1 cellular context compared by ENCODE assay signal in the genomic region with DNA sequence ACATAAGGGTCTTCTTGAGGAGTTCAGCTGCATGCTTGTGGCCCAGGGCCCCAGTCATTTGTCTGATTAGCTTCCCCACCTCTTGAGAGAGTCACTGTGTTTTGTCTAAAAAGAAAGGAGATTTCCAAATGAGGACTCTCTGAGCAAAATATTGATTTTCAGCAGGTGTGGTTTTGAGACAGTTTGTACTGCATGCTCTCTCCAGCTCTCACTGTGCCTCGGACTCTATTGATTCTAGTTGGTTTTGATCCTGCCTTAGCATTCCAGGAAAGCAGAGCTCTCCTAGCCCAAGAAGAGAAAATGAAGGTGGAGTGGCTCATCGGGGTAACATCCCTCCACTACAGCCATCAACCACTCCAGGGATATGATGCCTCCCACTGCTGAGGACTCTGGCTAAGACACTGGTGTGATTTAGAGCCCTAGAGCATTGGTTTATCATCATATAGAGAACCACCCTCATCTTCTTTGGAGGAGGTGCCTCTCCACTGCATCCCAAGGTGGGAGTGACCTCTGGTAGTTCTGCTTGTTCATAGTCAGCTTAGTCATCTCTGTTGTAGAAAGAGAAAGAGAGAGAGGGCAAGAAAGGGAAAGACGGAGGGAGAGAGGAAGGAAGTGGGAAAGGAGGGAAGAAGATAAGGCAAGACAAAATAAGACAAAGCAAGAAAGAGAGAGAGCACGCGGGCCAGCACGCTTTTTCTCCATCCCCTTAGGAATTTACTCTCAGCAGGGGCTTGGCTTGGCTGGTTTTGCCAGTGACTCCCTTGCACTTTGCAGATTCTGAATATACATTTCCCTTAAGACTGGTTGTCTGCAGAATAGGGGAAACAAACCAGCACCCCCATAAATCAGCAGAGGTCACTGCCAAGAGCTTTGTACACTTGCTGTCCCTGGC.
A peak's percentile ranks its signal among the peaks of the same experiment; 100 is the strongest.
TF ChIP-seq lines count a peak whose summit lies in the region.

No MANE protein-coding gene starts in this region.

TF ChIP-seq in endothelial cell of umbilical vein, 7 proteins besides CTCF, POLR2A, EP300 and RAD21:
- peak; percentile 27 for TF ChIP-seq FOS (IDR thresholded peaks at IDR 0.05; ENCODE audit: borderline replicate concordance, insufficient read depth, low read length)
- no peak for TF ChIP-seq EZH2 (IDR thresholded peaks at IDR 0.05; ENCODE audit: borderline replicate concordance, low read depth, low read length, severe bottlenecking)
- TF ChIP-seq, protein P1, sequence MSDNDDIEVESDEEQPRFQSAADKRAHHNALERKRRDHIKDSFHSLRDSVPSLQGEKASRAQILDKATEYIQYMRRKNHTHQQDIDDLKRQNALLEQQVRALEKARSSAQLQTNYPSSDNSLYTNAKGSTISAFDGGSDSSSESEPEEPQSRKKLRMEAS (IDR thresholded peaks at IDR 0.05; ENCODE audit: insufficient read depth, insufficient read length): no peak
- no peak for TF ChIP-seq POLR2AphosphoS5 (IDR thresholded peaks at IDR 0.05; ENCODE audit: insufficient read depth, low read depth, low read length)
- TF ChIP-seq JUN (IDR thresholded peaks at IDR 0.05; ENCODE audit: borderline replicate concordance, insufficient read depth, insufficient read length, low read depth): no peak
- no peak for TF ChIP-seq MYC (IDR thresholded peaks at IDR 0.05; ENCODE audit: low read depth, low read length)
- peak; percentile 47 for TF ChIP-seq GATA2 (IDR thresholded peaks at IDR 0.05; ENCODE audit: insufficient read depth, insufficient read length, low read depth, low read length)
